ENCODE assay signal across 9 cellular contexts in genomic region chr1:244603498-244603897, GRCh38. TPM values are rescaled to one million over a fixed set of nuclear protein-coding genes. Genes with fewer than 3 reads are reported as not detected.
DNase-seq lines count a peak whose midpoint lies in the region; ATAC-seq, FAIRE-seq and TF ChIP-seq lines count a peak whose summit lies in the region.
"Had no signal": no experiment of that assay in that cellular context is flagged by ENCODE, and none has a peak within 500 bp of the region (broad histone marks: within the 10 kb centered on the region; RNA-seq: fewer than 3 reads in every experiment).

No MANE protein-coding gene starts in this region.

- H3K4me1 ChIP-seq in keratinocyte (ENCODE audit: control insufficient read depth, extremely low read depth, insufficient read depth, low read length) (peaks cover 10% of the 10 kb centered on the region), vagina (no peaks in the 10 kb centered on the region)

- no peaks in the 10 kb centered on the region for H3K79me2 ChIP-seq in keratinocyte (ENCODE audit: control insufficient read depth, insufficient read depth, low read length)

- H3K9me3 Mint-ChIP-seq in activated B cell treated with CpG ODN at 0.5 μM for 24 hours: no peaks in the 10 kb centered on the region

- dilution Hi-C loops in keratinocyte (cut with MboI; ENCODE audit: extremely low pct_ligation_motif_present, low sequenced_read_pairs): loop anchor here (25.0 kb wide), 1 partner anchor 434 kb away; no protein-coding TSS in a partner anchor

- CTCF ChIA-PET in activated B cell treated with CpG ODN at 0.5 μM for 24 hours (lab: Charles Lee): interaction anchor here (1.0 to 4.5 kb wide), 12 partner anchors 8 to 443 kb away, joined by 3 to 126 read pairs (median 5); partner anchors contain the start of gene DESI2

- H3K9me1 ChIP-seq in keratinocyte (ENCODE audit: control insufficient read depth, extremely low read depth, insufficient read depth, low read length): no peaks in the 10 kb centered on the region

- POLR2A ChIA-PET in activated B cell treated with CpG ODN at 0.5 μM for 24 hours (lab: Charles Lee): interaction anchor here (0.5 to 1.0 kb wide), 4 partner anchors 127 to 260 kb away, joined by 3 to 5 read pairs (median 4); no protein-coding TSS in a partner anchor

- FAIRE-seq in keratinocyte (lab: Jason Lieb, UNC): no peak

- peaks cover 11% of the 10 kb centered on the region for H3K4me1 Mint-ChIP-seq in activated B cell treated with CpG ODN at 0.5 μM for 24 hours

- no peaks in the 10 kb centered on the region for H3K27me3 ChIP-seq in keratinocyte (ENCODE audit: control insufficient read depth, extremely low read depth, insufficient read depth, low read length)
- no peaks in the 10 kb centered on the region for H3K27me3 ChIP-seq in vagina
- H3K27me3 ChIP-seq: BLaER1 had no signal

- H3K27me3 Mint-ChIP-seq in activated B cell treated with CpG ODN at 0.5 μM for 24 hours: no peaks in the 10 kb centered on the region

- H3K27ac ChIP-seq in keratinocyte (ENCODE audit: control insufficient read depth, insufficient read depth, low read length) (no peak overlapping the region), vagina (no peak overlapping the region)
- H3K27ac ChIP-seq: BLaER1 had no signal

- H3K9ac ChIP-seq in keratinocyte (ENCODE audit: control insufficient read depth, extremely low read depth, insufficient read depth, low read length): no peak overlapping the region
- H3K9ac ChIP-seq: BLaER1 had no signal

- TF ChIP-seq CTCF in activated B cell treated with CpG ODN at 0.5 μM for 24 hours (IDR thresholded peaks at IDR 0.05) (peak; percentile 48), keratinocyte (optimal IDR thresholded peaks at IDR 0.05 in 1 of 3, IDR thresholded peaks at IDR 0.05 in 1 of 3, conservative IDR thresholded peaks at IDR 0.05 in 1 of 3; ENCODE audit: extremely low read depth in 1 of 3, insufficient read depth in 2 of 3, low read length in 3 of 3) (peak in 2 of 3 experiments; percentile 33 to 48), vagina (IDR thresholded peaks at IDR 0.05) (peak; percentile 63 to 88 (median 77))

- no peak overlapping the region for H3K4me3 ChIP-seq in keratinocyte (ENCODE audit: control insufficient read depth in 2 of 3, extremely low read depth in 1 of 3, insufficient read depth in 2 of 3, low read depth in 1 of 3, low read length in 3 of 3)
- H3K4me3 ChIP-seq in vagina: no peak overlapping the region
- H3K4me3 ChIP-seq: BLaER1 had no signal

- no peaks in the 10 kb centered on the region for H3K36me3 ChIP-seq in keratinocyte (ENCODE audit: control insufficient read depth in 2 of 2, extremely low read depth in 1 of 2, insufficient read depth in 2 of 2, low read length in 2 of 2)
- H3K36me3 ChIP-seq in vagina: no peaks in the 10 kb centered on the region
- H3K36me3 ChIP-seq: BLaER1 had no signal

- no peaks in the 10 kb centered on the region for H4K20me1 ChIP-seq in keratinocyte (ENCODE audit: control insufficient read depth, extremely low read depth, insufficient read depth, low read length)
- H4K20me1 ChIP-seq: BLaER1 had no signal

- DNase-seq in DMS153 treated with DMSO at 0.1 percent for 48 hours (lab: John Stamatoyannopoulos, UW; ENCODE audit: unreplicated experiment) (peak; percentile 70), DMS153 (lab: John Stamatoyannopoulos, UW) (no peak), NAMALWA (ENCODE audit: low spot score) (peak; percentile 64), activated B cell treated with CpG ODN at 0.5 μM for 24 hours (no peak), keratinocyte (ENCODE audit: low read depth, low spot score) (no peak), vagina (ENCODE audit: extremely low spot score in 2 of 2) (no peak), occipital lobe (lab: John Stamatoyannopoulos, UW) (no peak)

- no peak overlapping the region for H3K4me2 ChIP-seq in keratinocyte (ENCODE audit: control insufficient read depth, extremely low read depth, insufficient read depth, low read depth, low read length)
- H3K4me2 ChIP-seq: BLaER1 had no signal

- ATAC-seq in activated B cell treated with CpG ODN at 0.5 μM for 24 hours (ENCODE audit: low read depth) (no peak), HG02870 (IDR thresholded peaks at IDR 0.05; ENCODE audit: unreplicated experiment) (no peak)

- H3K27ac Mint-ChIP-seq in activated B cell treated with CpG ODN at 0.5 μM for 24 hours: no peak overlapping the region

- H3K4me3 Mint-ChIP-seq in activated B cell treated with CpG ODN at 0.5 μM for 24 hours: no peak overlapping the region

- no peak overlapping the region for H2AFZ ChIP-seq in keratinocyte (ENCODE audit: control insufficient read depth, low read length)

- intact Hi-C loops in activated B cell treated with CpG ODN at 0.5 μM for 24 hours (cut with micrococcal nuclease) (loop anchor here (1.0 to 5.0 kb wide), 5 partner anchors 50 to 439 kb away; partner anchors contain the start of genes ADSS2, DESI2 and HNRNPU), vagina (cut with DNase I) (loop anchor here (2.0 kb wide), 1 partner anchor 193 kb away; no protein-coding TSS in a partner anchor)

- no peak for TF ChIP-seq POLR2A in vagina (IDR thresholded peaks at IDR 0.05)

- H3K9me3 ChIP-seq in keratinocyte (ENCODE audit: control insufficient read depth, low read depth, low read length) (no peaks in the 10 kb centered on the region), vagina (no peaks in the 10 kb centered on the region)
- H3K9me3 ChIP-seq: BLaER1 had no signal

- H3K36me3 Mint-ChIP-seq in activated B cell treated with CpG ODN at 0.5 μM for 24 hours (ENCODE audit: low read depth): no peaks in the 10 kb centered on the region

RNA-seq across cellular contexts. Expression of gene DESI2, which starts 49.4 kb away (rescaled TPM):
- 24.2 and 25.8 TPM in 2 replicates for total RNA-seq in activated B cell treated with CpG ODN at 0.5 μM for 24 hours
- polyA plus RNA-seq in keratinocyte: 22.8 to 33.9 TPM (median 23.0 TPM) in 3 replicates
- 7.8 TPM for polyA plus RNA-seq in keratinocyte (2011; ENCODE audit: low read depth)
- 18.4 and 37.0 TPM in 2 replicates for polyA plus RNA-seq in keratinocyte (2011; cell fraction: cytosol; rRNA removed)
- 16.4 and 16.6 TPM in 2 replicates for polyA plus RNA-seq in keratinocyte (2011; cell fraction: nucleus; rRNA removed)
- polyA plus RNA-seq in keratinocyte (2012; ENCODE audit: low replicate concordance): 18.5 and 23.3 TPM in 2 replicates
- 9.7 to 40.2 TPM (median 30.9 TPM) in 3 replicates for polyA minus RNA-seq in keratinocyte
- 24.4 TPM for polyA minus RNA-seq in keratinocyte (2011; cell fraction: cytosol; rRNA and poly(A)+ RNA removed)
- polyA minus RNA-seq in keratinocyte (2011; cell fraction: nucleus; rRNA and poly(A)+ RNA removed): 10.0 and 19.8 TPM in 2 replicates
- 25.5 TPM for total RNA-seq in vagina
- 38.8 TPM for total RNA-seq in occipital lobe

Comparison
In these comparisons a context has a peak if more than half of its experiments do, and no peak if none do; other contexts are left out.
1. DNase-seq: peak in DMS153 treated with DMSO at 0.1 percent for 48 hours (single experiment) and NAMALWA (single experiment); none in DMS153 (single experiment), activated B cell treated with CpG ODN at 0.5 μM for 24 hours (single experiment), keratinocyte (single experiment), vagina (0 of 2) and occipital lobe (single experiment).
2. Peak in every context shown above with its lines, with median percentiles within 50 percentile points of each other: CTCF ChIP-seq.